Comparison of ENCODE assay signal across 17 cellular contexts in the genomic region with DNA sequence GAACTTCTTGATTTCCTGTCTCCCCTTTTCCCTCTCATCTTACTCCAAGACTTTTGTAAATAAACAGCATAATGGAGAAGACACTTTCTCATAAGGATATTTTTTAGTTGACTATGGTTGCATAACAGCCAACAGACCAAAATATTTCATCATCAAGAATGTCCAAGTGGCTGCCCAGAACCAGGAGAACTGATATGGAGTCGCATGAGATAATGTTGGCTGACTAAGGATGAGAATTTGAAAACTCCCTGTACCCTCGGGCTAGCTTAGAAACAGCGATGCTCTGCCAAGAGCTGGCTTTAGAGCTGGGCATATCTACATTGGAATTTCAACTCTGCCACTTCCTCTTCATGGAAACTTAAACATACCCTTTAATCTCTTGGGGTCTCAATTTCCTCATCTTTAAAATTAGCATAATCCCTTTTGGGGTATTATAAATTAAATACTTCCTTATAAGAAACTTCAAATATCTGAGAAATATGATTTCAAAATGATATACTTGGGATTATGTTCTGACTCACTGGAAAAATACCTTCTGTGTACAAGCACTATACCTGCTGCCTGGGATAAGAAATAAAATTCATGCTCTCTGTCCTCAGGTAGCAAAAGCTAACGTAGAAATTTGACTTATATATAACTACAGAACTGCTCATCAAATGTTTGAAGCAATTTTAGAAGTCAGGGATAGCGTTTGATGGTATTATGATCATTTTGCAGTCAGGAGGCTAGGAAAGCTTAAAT.
DNase-seq lines count a peak whose midpoint lies in the region; ATAC-seq and TF ChIP-seq lines count a peak whose summit lies in the region.
"Had no signal": no experiment of that assay in that cellular context is flagged by ENCODE, and none has a peak within 500 bp of the region (broad histone marks: within the 10 kb centered on the region; RNA-seq: fewer than 3 reads in every experiment).

No MANE protein-coding gene starts in this region.

- H3K27ac ChIP-seq in fibroblast of lung (ENCODE audit: insufficient read depth, low read length) = no peak overlapping the region
- no peak overlapping the region for H3K27ac ChIP-seq in neural cell (ENCODE audit: low read length)
- no peak overlapping the region for H3K27ac ChIP-seq in tibial nerve
- H3K27ac ChIP-seq: BLaER1, SK-N-MC, spleen, upper lobe of left lung had no signal

- no peaks in the 10 kb centered on the region for H3K36me3 Mint-ChIP-seq in effector memory CD8-positive, alpha-beta T cell (ENCODE audit: insufficient read depth)
- H3K36me3 Mint-ChIP-seq: natural killer cell treated with Interleukin-12 subunit alpha and Interleukin-12 subunit beta and Interleukin-15 and Interleukin-18, amount 100 ng/mL, for 72 hours had no signal

- H3K79me2 ChIP-seq in fibroblast of lung (ENCODE audit: control insufficient read depth, insufficient read depth, low read length) = no peaks in the 10 kb centered on the region
- no peaks in the 10 kb centered on the region for H3K79me2 ChIP-seq in neural cell (replicated peaks; ENCODE audit: insufficient read depth, low read length)

- H3K4me1 ChIP-seq in fibroblast of lung (ENCODE audit: control insufficient read depth, extremely low read depth, insufficient read depth, low read length) (no peaks in the 10 kb centered on the region), tibial nerve (peaks cover 0 to 4% (median 0%) of the 10 kb centered on the region in 4 donors)
- H3K4me1 ChIP-seq: BLaER1, spleen, upper lobe of left lung had no signal

- H3K4me3 ChIP-seq in fibroblast of lung (replicated peaks in 1 of 4; ENCODE audit: control extremely low read depth in 1 of 4, insufficient read depth in 1 of 4, low read depth in 3 of 4, low read length in 4 of 4) (no peak overlapping the region), neural cell (ENCODE audit: low read length) (no peak overlapping the region), tibial nerve (no peak overlapping the region)
- H3K4me3 ChIP-seq: BLaER1, SK-N-MC, spleen, upper lobe of left lung had no signal

- no peak overlapping the region for H3K4me3 Mint-ChIP-seq in effector memory CD8-positive, alpha-beta T cell
- H3K4me3 Mint-ChIP-seq: activated T-cell treated with anti-CD3 and anti-CD28 coated beads, Interleukin-2, amount 50 U/mL, for 4 hours; natural killer cell treated with Interleukin-12 subunit alpha and Interleukin-12 subunit beta and Interleukin-15 and Interleukin-18, amount 100 ng/mL, for 72 hours had no signal

- TF ChIP-seq POLR2A in tibial nerve (IDR thresholded peaks at IDR 0.05) = no peak

- ATAC-seq in effector memory CD8-positive, alpha-beta T cell (replicated peaks) = no peak
- ATAC-seq: activated T-cell treated with anti-CD3 and anti-CD28 coated beads, Interleukin-2, amount 50 U/mL, for 4 hours; natural killer cell treated with Interleukin-12 subunit alpha and Interleukin-12 subunit beta and Interleukin-15 and Interleukin-18, amount 100 ng/mL, for 72 hours had no signal

- no peak overlapping the region for H3K27ac Mint-ChIP-seq in effector memory CD8-positive, alpha-beta T cell
- H3K27ac Mint-ChIP-seq: natural killer cell treated with Interleukin-12 subunit alpha and Interleukin-12 subunit beta and Interleukin-15 and Interleukin-18, amount 100 ng/mL, for 72 hours had no signal

- 66 to 74% methylated on average over 5 of the region's 5 CpGs for WGBS in tibial nerve, 2 donors

- H3F3A ChIP-seq in neural cell (ENCODE audit: insufficient read depth, low read length, poor library complexity, severe bottlenecking) = no peaks in the 10 kb centered on the region

- H3K9me2 ChIP-seq in neural cell (ENCODE audit: insufficient read depth, low read length) = no peaks in the 10 kb centered on the region

- H2AFZ ChIP-seq in fibroblast of lung (ENCODE audit: low read length) (peak overlapping the region; percentile 36), neural cell (ENCODE audit: low read depth, low read length) (no peak overlapping the region)

- DNase-seq in AG09319 (ENCODE audit: extremely low read depth, low read depth) (peak; percentile 57), OCI-M1 (lab: John Stamatoyannopoulos, UW) (peak; percentile 29), fibroblast of lung (ENCODE audit: low read depth in 2 of 2) (peak; percentile 53 to 63), NCI-H1436 treated with DMSO at 0.1 percent for 48 hours (lab: John Stamatoyannopoulos, UW) (no peak), NCI-H187 treated with DMSO at 0.1 percent for 48 hours (lab: John Stamatoyannopoulos, UW) (no peak), tibial nerve (ENCODE audit: low spot score in 2 of 2) (no peak)
- DNase-seq in effector memory CD8-positive, alpha-beta T cell = no peak
- DNase-seq: activated T-cell treated with anti-CD3 and anti-CD28 coated beads, Interleukin-2, amount 50 U/mL, for 4 hours; anterior cingulate cortex; NCI-H1417 treated with DMSO at 0.1 percent for 48 hours; NCI-H82; spleen; upper lobe of left lung had no signal

- TF ChIP-seq CTCF in AG09319 (IDR thresholded peaks at IDR 0.05; ENCODE audit: low read depth, low read length) = no peak
- TF ChIP-seq CTCF in fibroblast of lung (conservative IDR thresholded peaks at IDR 0.05 in 1 of 2, IDR thresholded peaks at IDR 0.05 in 1 of 2; ENCODE audit: low read depth in 1 of 2, low read length in 2 of 2) = no peak
- TF ChIP-seq CTCF in neural cell (IDR thresholded peaks at IDR 0.05; ENCODE audit: poor library complexity, severe bottlenecking) = no peak
- no peak for TF ChIP-seq CTCF in tibial nerve (IDR thresholded peaks at IDR 0.05)

- H3K36me3 ChIP-seq in fibroblast of lung (ENCODE audit: control insufficient read depth, insufficient read depth, low read length) (no peaks in the 10 kb centered on the region), neural cell (ENCODE audit: insufficient read depth, low read length) (no peaks in the 10 kb centered on the region), tibial nerve (no peaks in the 10 kb centered on the region)
- H3K36me3 ChIP-seq: BLaER1, spleen, upper lobe of left lung had no signal

- H3K9ac ChIP-seq in fibroblast of lung (ENCODE audit: insufficient read depth, low read length) = no peak overlapping the region
- H3K9ac ChIP-seq in neural cell (ENCODE audit: low read length) = no peak overlapping the region
- H3K9ac ChIP-seq: BLaER1 had no signal

- H3K4me1 Mint-ChIP-seq in effector memory CD8-positive, alpha-beta T cell (ENCODE audit: low read depth in 2 of 2) = no peaks in the 10 kb centered on the region

- TF ChIP-seq RAD21 in neural cell (conservative IDR thresholded peaks at IDR 0.05) = no peak

- H3K9me3 Mint-ChIP-seq in effector memory CD8-positive, alpha-beta T cell = peaks cover 0 to 2% of the 10 kb centered on the region in 2 donors
- H3K9me3 Mint-ChIP-seq: activated T-cell treated with anti-CD3 and anti-CD28 coated beads, Interleukin-2, amount 50 U/mL, for 4 hours; natural killer cell treated with Interleukin-12 subunit alpha and Interleukin-12 subunit beta and Interleukin-15 and Interleukin-18, amount 100 ng/mL, for 72 hours had no signal

- H3K9me3 ChIP-seq in fibroblast of lung (ENCODE audit: control insufficient read depth, insufficient read depth, low read depth, low read length) (no peaks in the 10 kb centered on the region), neural cell (ENCODE audit: low read length) (no peaks in the 10 kb centered on the region), tibial nerve (no peaks in the 10 kb centered on the region)
- H3K9me3 ChIP-seq: BLaER1, spleen, upper lobe of left lung had no signal

- peak overlapping the region; percentile 42 for H3K4me2 ChIP-seq in fibroblast of lung (ENCODE audit: extremely low read depth, insufficient read depth, low read length)
- H3K4me2 ChIP-seq in neural cell (ENCODE audit: low read length) = no peak overlapping the region
- H3K4me2 ChIP-seq: BLaER1 had no signal

- peak; percentile 41 for TF ChIP-seq EP300 in neural cell (conservative IDR thresholded peaks at IDR 0.05; ENCODE audit: poor library complexity, severe bottlenecking)
- TF ChIP-seq EP300 in tibial nerve (IDR thresholded peaks at IDR 0.05) = peak in 1 of 2 donors; percentile 48

- H4K20me1 ChIP-seq in fibroblast of lung (ENCODE audit: control insufficient read depth, extremely low read depth, insufficient read depth, low read length) (no peaks in the 10 kb centered on the region), neural cell (ENCODE audit: insufficient read depth) (no peaks in the 10 kb centered on the region)
- H4K20me1 ChIP-seq: BLaER1 had no signal

- H3K27me3 Mint-ChIP-seq in effector memory CD8-positive, alpha-beta T cell = no peaks in the 10 kb centered on the region
- H3K27me3 Mint-ChIP-seq: natural killer cell treated with Interleukin-12 subunit alpha and Interleukin-12 subunit beta and Interleukin-15 and Interleukin-18, amount 100 ng/mL, for 72 hours had no signal

- H3K27me3 ChIP-seq in fibroblast of lung (ENCODE audit: control insufficient read depth, insufficient read depth, low read length) (no peaks in the 10 kb centered on the region), neural cell (ENCODE audit: insufficient read depth, low read depth, low read length) (no peaks in the 10 kb centered on the region), tibial nerve (no peaks in the 10 kb centered on the region)
- H3K27me3 ChIP-seq: BLaER1, spleen, upper lobe of left lung had no signal

TF ChIP-seq in neural cell, 6 proteins besides CTCF, POLR2A, EP300 and RAD21:
- no peak for TF ChIP-seq MXI1 (conservative IDR thresholded peaks at IDR 0.05; ENCODE audit: poor library complexity, severe bottlenecking)
- TF ChIP-seq TAF1 (IDR thresholded peaks at IDR 0.05; ENCODE audit: low read depth) = no peak
- no peak for TF ChIP-seq SMC3 (conservative IDR thresholded peaks at IDR 0.05; ENCODE audit: poor library complexity)
- TF ChIP-seq POLR2AphosphoS5 (IDR thresholded peaks at IDR 0.05) = no peak

Comparison
In these comparisons a context has a peak if more than half of its experiments do, and no peak if none do; other contexts are left out.
1. DNase-seq: peak in AG09319 (single experiment), OCI-M1 (single experiment) and fibroblast of lung (2 of 2); none in NCI-H1436 treated with DMSO at 0.1 percent for 48 hours (single experiment), NCI-H187 treated with DMSO at 0.1 percent for 48 hours (single experiment), tibial nerve (0 of 2) and effector memory CD8-positive, alpha-beta T cell (0 of 3).